12 cellular contexts compared by ENCODE assay signal in genomic region chr4:143372093-143372915, GRCh38. TPM values are rescaled to one million over a fixed set of nuclear protein-coding genes. Genes with fewer than 3 reads are reported as not detected.
DNase-seq lines count a peak whose midpoint lies in the region; ATAC-seq, FAIRE-seq and TF ChIP-seq lines count a peak whose summit lies in the region.
"Had no signal": no experiment of that assay in that cellular context is flagged by ENCODE, and none has a peak within 500 bp of the region (broad histone marks: within the 10 kb centered on the region; RNA-seq: fewer than 3 reads in every experiment).

No MANE protein-coding gene starts in this region.

- TF ChIP-seq CTCF in ascending aorta (IDR thresholded peaks at IDR 0.05), result no peak

- H3K9me3 ChIP-seq in ascending aorta, result no peaks in the 10 kb centered on the region

- no peaks in the 10 kb centered on the region for H3K36me3 ChIP-seq in ascending aorta

- intact Hi-C loops in ascending aorta (cut with DNase I), result no loop called here

- no peak overlapping the region for H3K4me3 ChIP-seq in ascending aorta

- H3K27me3 ChIP-seq in ascending aorta, result no peaks in the 10 kb centered on the region

- FAIRE-seq in urothelium cell line (lab: Jason Lieb, UNC), result no peak

- peak overlapping the region; percentile 24 to 58 for H3K27ac ChIP-seq in ascending aorta
- H3K27ac ChIP-seq: VCaP had no signal

- ATAC-seq in GM18517 (IDR thresholded peaks at IDR 0.05; ENCODE audit: unreplicated experiment) (peak; percentile 75), GM21447 (IDR thresholded peaks at IDR 0.05; ENCODE audit: unreplicated experiment) (peak; percentile 62), HG03097 (IDR thresholded peaks at IDR 0.05; ENCODE audit: low FRiP score, unreplicated experiment) (peak; percentile 45)
- ATAC-seq: PC-3 had no signal

- no peak for DNase-seq in ascending aorta (ENCODE audit: low spot score in 2 of 2)
- no peak for DNase-seq in urothelium cell line (ENCODE audit: low spot score)
- DNase-seq in DMS 273 (lab: John Stamatoyannopoulos, UW; ENCODE audit: unreplicated experiment), result no peak
- DNase-seq in stimulated activated CD4-positive, alpha-beta T cell treated with anti-CD3 and anti-CD28 coated beads, Interleukin-2, amount 100 ng/mL, for 48 hours, result no peak
- DNase-seq in activated CD4-positive, alpha-beta T cell treated with anti-CD3 and anti-CD28 coated beads, Interleukin-2, amount 50 U/mL, for 1 hour, result no peak
- DNase-seq: activated naive CD4-positive, alpha-beta T cell treated with anti-CD3 and anti-CD28 coated beads, Interleukin-2, amount 50 U/mL, for 16 hours; endodermal cell; PC-3 had no signal

- peaks cover 17 to 41% of the 10 kb centered on the region in 2 donors for H3K4me1 ChIP-seq in ascending aorta

RNA-seq across cellular contexts. Expression of gene GAB1, which starts 35.6 kb away (rescaled TPM):
- 31.0 TPM for total RNA-seq in ascending aorta
